8 cellular contexts compared by ENCODE assay signal in genomic region chr3:51539291-51539891, GRCh38. TPM values are rescaled to one million over a fixed set of nuclear protein-coding genes. Genes with fewer than 3 reads are reported as not detected.
DNase-seq lines count a peak whose midpoint lies in the region; ATAC-seq and TF ChIP-seq lines count a peak whose summit lies in the region.

No MANE protein-coding gene starts in this region.

- ATAC-seq in HG03442 (IDR thresholded peaks at IDR 0.05; ENCODE audit: unreplicated experiment) (peak; percentile 25), GM19035 (IDR thresholded peaks at IDR 0.05; ENCODE audit: unreplicated experiment) (no peak)

- H3K9me3 ChIP-seq in WERI-Rb-1 (ENCODE audit: severe bottlenecking): no peaks in the 10 kb centered on the region

- peak overlapping the region; percentile 77; the same call in 1 of the 2 replicates for H3K27ac ChIP-seq in WERI-Rb-1

- 0 to 2% methylated on average over 10 of the region's 10 CpGs for WGBS in lower leg skin, 2 donors

- H3K36me3 ChIP-seq in WERI-Rb-1: peaks cover 22% of the 10 kb centered on the region

- no peak for TF ChIP-seq CTCF in WERI-Rb-1 (IDR thresholded peaks at IDR 0.05; ENCODE audit: low read depth, low read length)
- no peak for TF ChIP-seq CTCF in lower leg skin (IDR thresholded peaks at IDR 0.05)

- TF ChIP-seq POLR2A in lower leg skin (IDR thresholded peaks at IDR 0.05): no peak

- peak overlapping the region; percentile 87 for H3K4me3 ChIP-seq in WERI-Rb-1 (ENCODE audit: low read depth, low read length)
- H3K4me3 ChIP-seq in lower leg skin (ENCODE audit: low read depth, poor library complexity, severe bottlenecking): peak overlapping the region; percentile 94

- no peaks in the 10 kb centered on the region for H3K27me3 ChIP-seq in WERI-Rb-1 (ENCODE audit: insufficient read depth, low read depth, severe bottlenecking)

- intact Hi-C loops in lower leg skin (cut with DNase I; ENCODE audit: low total_unique reads): no loop called here

- DNase-seq in NCI-H146 (lab: John Stamatoyannopoulos, UW) (peak; percentile 10), NCI-H146 treated with DMSO at 0.1 percent for 48 hours (lab: John Stamatoyannopoulos, UW; ENCODE audit: unreplicated experiment) (no peak), WERI-Rb-1 (peak; percentile 19), dermis blood vessel endothelial cell (peak; percentile 74), lower leg skin (ENCODE audit: low spot score in 2 of 2) (no peak)
- DNase-seq in stimulated activated CD4-positive, alpha-beta T cell treated with anti-CD3 and anti-CD28 coated beads, TNF-alpha, amount 100 ng/mL, for 48 hours (ENCODE audit: low read depth in 3 of 3): peak; percentile 34 to 44 (median 43)

RNA-seq across cellular contexts. Expression of gene RAD54L2, which starts 0.9 kb away (rescaled TPM):
- 18.9 and 19.7 TPM in 2 replicates for total RNA-seq in dermis blood vessel endothelial cell
- 10 to 100 TPM; 10.2 to 16.0 (median 13.6) TPM for total RNA-seq in lower leg skin

RNA-seq across cellular contexts. Expression of gene DCAF1, which starts 39.6 kb away (rescaled TPM):
- total RNA-seq in dermis blood vessel endothelial cell (16.7 and 23.0 TPM in 2 replicates), lower leg skin (10 to 100 TPM; 16.2 to 21.6 (median 19.1) TPM)

Comparison
In these comparisons a context has a peak if more than half of its experiments do, and no peak if none do; other contexts are left out.
1. DNase-seq: peak in NCI-H146 (single experiment), WERI-Rb-1 (single experiment), dermis blood vessel endothelial cell (single experiment) and stimulated activated CD4-positive, alpha-beta T cell treated with anti-CD3 and anti-CD28 coated beads, TNF-alpha, amount 100 ng/mL, for 48 hours (3 of 3); none in NCI-H146 treated with DMSO at 0.1 percent for 48 hours (single experiment) and lower leg skin (0 of 2).